ENCODE assay signal across 9 cellular contexts in genomic region chr16:77992381-77992780, GRCh38. TPM values are rescaled to one million over a fixed set of nuclear protein-coding genes. Genes with fewer than 3 reads are reported as not detected.
DNase-seq lines count a peak whose midpoint lies in the region; ATAC-seq, FAIRE-seq and TF ChIP-seq lines count a peak whose summit lies in the region.
"Not testable (repeated sequence)": the region's sequence is repeated elsewhere in the genome, so short reads cannot be mapped to it uniquely, and the experiment has no call there.
"Had no signal": no experiment of that assay in that cellular context is flagged by ENCODE, and none has a peak within 500 bp of the region (broad histone marks: within the 10 kb centered on the region; RNA-seq: fewer than 3 reads in every experiment).

No MANE protein-coding gene starts in this region.

- not testable (repeated sequence) for H3K9me3 ChIP-seq in Karpas-422 (ENCODE audit: low read length); H1 (ENCODE audit: insufficient read depth in 2 of 2, low read depth in 1 of 2, low read length in 1 of 2); mesenchymal stem cell (ENCODE audit: control insufficient read depth, low read length); smooth muscle cell (replicated peaks; ENCODE audit: low read depth)

- H3K27ac ChIP-seq in GM23338 (ENCODE audit: low read depth) (peak overlapping the region; percentile 76), H1 (ENCODE audit: low read depth, low read length) (peak overlapping the region; percentile 77; the same call in 1 of the 2 replicates), smooth muscle cell (ENCODE audit: low read depth) (peak overlapping the region; percentile 97)
- H3K27ac ChIP-seq in Karpas-422 (ENCODE audit: low read length); mesenchymal stem cell (ENCODE audit: low read length, poor library complexity, severe bottlenecking): not testable (repeated sequence)

- H3K36me3 Mint-ChIP-seq in GM23338 (ENCODE audit: low read depth) (peaks cover 63% of the 10 kb centered on the region), WTC11 (peaks cover 29% of the 10 kb centered on the region)

- H3F3A ChIP-seq in GM23338 (replicated peaks; ENCODE audit: low read depth), result not testable (repeated sequence)
- H3F3A ChIP-seq in smooth muscle cell (ENCODE audit: low read depth), result peaks cover 23% of the 10 kb centered on the region

- H4K5ac ChIP-seq in H1 (ENCODE audit: insufficient read length, low read depth, low read length), result not testable (repeated sequence)

- H3K14ac ChIP-seq in H1 (ENCODE audit: insufficient read length); mesenchymal stem cell (ENCODE audit: low read length in 2 of 2): not testable (repeated sequence)

- not testable (repeated sequence) for H4K91ac ChIP-seq in H1 (replicated peaks; ENCODE audit: insufficient read length, low read length); mesenchymal stem cell (ENCODE audit: low read length)

- H3K9me2 ChIP-seq in GM23338 (ENCODE audit: insufficient read depth); Karpas-422 (replicated peaks; ENCODE audit: insufficient read depth, low read length): not testable (repeated sequence)

- H2BK5ac ChIP-seq in H1 (ENCODE audit: low read depth, low read length), result peak overlapping the region; percentile 99; the same call in 1 of the 2 replicates
- not testable (repeated sequence) for H2BK5ac ChIP-seq in mesenchymal stem cell (ENCODE audit: low read depth, low read length, poor library complexity, severe bottlenecking)

- H3K4me2 ChIP-seq in GM23338; mesenchymal stem cell (ENCODE audit: low read length, poor library complexity, severe bottlenecking): not testable (repeated sequence)
- peak overlapping the region; percentile 32 for H3K4me2 ChIP-seq in Karpas-422 (ENCODE audit: low read depth, low read length, poor library complexity, severe bottlenecking)
- peak overlapping the region; percentile 21 to 54; a peak in 2 of 4 replicates for H3K4me2 ChIP-seq in H1 (ENCODE audit: insufficient read depth in 1 of 2, low read depth in 2 of 2, low read length in 2 of 2)
- H3K4me2 ChIP-seq in smooth muscle cell, result peak overlapping the region; percentile 82

- H2BK15ac ChIP-seq in H1 (ENCODE audit: low read length); mesenchymal stem cell (ENCODE audit: low read depth, poor library complexity, severe bottlenecking): not testable (repeated sequence)

- FAIRE-seq in H1 (lab: Jason Lieb, UNC), result not testable (repeated sequence)

- not testable (repeated sequence) for H3K79me1 ChIP-seq in H1 (ENCODE audit: low read depth, low read length); mesenchymal stem cell (replicated peaks; ENCODE audit: low read length, poor library complexity, severe bottlenecking)

- H3K4me1 ChIP-seq in GM23338 (ENCODE audit: insufficient read depth), result peaks cover 17% of the 10 kb centered on the region
- H3K4me1 ChIP-seq in Karpas-422 (ENCODE audit: low read length), result peaks cover 23% of the 10 kb centered on the region
- H3K4me1 ChIP-seq in H1 (replicated peaks in 1 of 4; ENCODE audit: control insufficient read depth in 3 of 4, insufficient read depth in 4 of 4, low read length in 3 of 4), result peaks cover 4 to 22% (median 15%) of the 10 kb centered on the region in 4 experiments; a peak in 6 of 7 replicates
- not testable (repeated sequence) for H3K4me1 ChIP-seq in mesenchymal stem cell (ENCODE audit: control insufficient read depth, insufficient read depth, low read depth, low read length)
- peaks cover 41% of the 10 kb centered on the region for H3K4me1 ChIP-seq in smooth muscle cell (ENCODE audit: low read depth)

- not testable (repeated sequence) for H2AFZ ChIP-seq in GM23338; Karpas-422 (ENCODE audit: low read length); H1 (ENCODE audit: low read length); mesenchymal stem cell (ENCODE audit: low read depth, low read length); smooth muscle cell (ENCODE audit: low read depth)

- H3K4ac ChIP-seq in H1 (replicated peaks; ENCODE audit: insufficient read length, low read depth, low read length); mesenchymal stem cell (ENCODE audit: low read depth in 1 of 2, low read length in 2 of 2): not testable (repeated sequence)

- TF ChIP-seq EP300 in H1 (IDR thresholded peaks at IDR 0.05; ENCODE audit: borderline replicate concordance in 1 of 2, low read depth in 2 of 2, low read length in 2 of 2), result peak in 1 of 2 experiments; percentile 73; a peak in 1 of 3 replicates

- H2BK20ac ChIP-seq in H1 (ENCODE audit: low read length), result not testable (repeated sequence)

- H3K4me1 Mint-ChIP-seq in GM23338 (peaks cover 30% of the 10 kb centered on the region), WTC11 (peaks cover 61% of the 10 kb centered on the region)

- H4K8ac ChIP-seq in H1 (ENCODE audit: extremely low read depth, insufficient read depth, low read length); mesenchymal stem cell (ENCODE audit: low read length): not testable (repeated sequence)

- H3K27me3 ChIP-seq in GM23338 (ENCODE audit: insufficient read depth); Karpas-422 (ENCODE audit: low read length); H1 (replicated peaks in 1 of 4; ENCODE audit: control insufficient read depth in 3 of 4, extremely low read depth in 1 of 4, insufficient read depth in 3 of 4, low read length in 3 of 4); mesenchymal stem cell (ENCODE audit: control insufficient read depth in 1 of 2, insufficient read depth in 1 of 2, low read length in 2 of 2); smooth muscle cell (ENCODE audit: low read depth): not testable (repeated sequence)

- not testable (repeated sequence) for H3K4me3 Mint-ChIP-seq in GM23338
- H3K4me3 Mint-ChIP-seq in WTC11, result peak overlapping the region; percentile 15; the same call in 1 of the 2 replicates

- not testable (repeated sequence) for H3K56ac ChIP-seq in H1 (replicated peaks; ENCODE audit: insufficient read length, low read depth, low read length)

- not testable (repeated sequence) for H3K4me3 ChIP-seq in GM23338; Karpas-422 (ENCODE audit: low read length); mesenchymal stem cell (ENCODE audit: insufficient read depth in 1 of 2, low read depth in 1 of 2, low read length in 2 of 2); smooth muscle cell
- peak overlapping the region in 1 of 4 experiments; percentile 28; a peak in 1 of 8 replicates for H3K4me3 ChIP-seq in H1 (ENCODE audit: extremely low read depth in 1 of 4, insufficient read depth in 2 of 4, low read depth in 3 of 4, low read length in 4 of 4)

- TF ChIP-seq CTCF in GM23338 (conservative IDR thresholded peaks at IDR 0.05; ENCODE audit: low read depth in 2 of 2); WTC11 (IDR thresholded peaks at IDR 0.05); H1 (IDR thresholded peaks at IDR 0.05; ENCODE audit: control extremely low read depth in 1 of 3, insufficient read depth in 1 of 3, low read depth in 1 of 3, low read length in 3 of 3); smooth muscle cell (IDR thresholded peaks at IDR 0.05; ENCODE audit: borderline replicate concordance, insufficient read depth, poor library complexity, severe bottlenecking): not testable (repeated sequence)

- POLR2A ChIA-PET in WTC11 (lab: Charles Lee), result not testable (repeated sequence)
- POLR2A ChIA-PET in H1 (lab: Charles Lee; ENCODE audit: partially characterized antibody), result interaction anchor here (1.5 to 2.3 kb wide), 3 partner anchors 10 to 203 kb away, joined by 6 to 14 read pairs (median 7); no protein-coding TSS in a partner anchor

- H2BK12ac ChIP-seq in H1 (ENCODE audit: low read depth, low read length); mesenchymal stem cell (ENCODE audit: low read length in 2 of 2): not testable (repeated sequence)

- not testable (repeated sequence) for H3K18ac ChIP-seq in H1 (ENCODE audit: extremely low read depth, low read length); mesenchymal stem cell (ENCODE audit: low read depth in 1 of 2, low read length in 2 of 2)

- not testable (repeated sequence) for H3K9ac ChIP-seq in Karpas-422 (ENCODE audit: low read length); H1 (replicated peaks in 1 of 4; ENCODE audit: extremely low read depth in 1 of 4, low read depth in 3 of 4, low read length in 3 of 4)
- H3K9ac ChIP-seq in mesenchymal stem cell (ENCODE audit: low read length) (peak overlapping the region; percentile 87), smooth muscle cell (ENCODE audit: low read depth) (peak overlapping the region; percentile 9)

- H3K27ac Mint-ChIP-seq in GM23338, result not testable (repeated sequence)
- peak overlapping the region; percentile 90 for H3K27ac Mint-ChIP-seq in WTC11

- H3K36me3 ChIP-seq in GM23338 (ENCODE audit: insufficient read depth); Karpas-422 (ENCODE audit: insufficient read depth, low read length); H1 (ENCODE audit: control insufficient read depth in 2 of 4, insufficient read depth in 4 of 4, low read length in 3 of 4); mesenchymal stem cell (ENCODE audit: control insufficient read depth in 1 of 2, insufficient read depth in 2 of 2, low read depth in 1 of 2, low read length in 2 of 2); smooth muscle cell (ENCODE audit: low read depth): not testable (repeated sequence)

- not testable (repeated sequence) for H3K79me2 ChIP-seq in GM23338 (replicated peaks; ENCODE audit: insufficient read depth); Karpas-422 (ENCODE audit: low read length); H1 (ENCODE audit: control insufficient read depth in 1 of 2, insufficient read depth in 2 of 2, low read length in 2 of 2); smooth muscle cell (ENCODE audit: low read depth)

- H4K20me1 ChIP-seq in GM23338 (replicated peaks; ENCODE audit: insufficient read depth); Karpas-422 (ENCODE audit: insufficient read depth, low read depth, low read length); H1 (replicated peaks in 1 of 2; ENCODE audit: control insufficient read depth in 1 of 2, insufficient read depth in 2 of 2, low read length in 2 of 2); smooth muscle cell (ENCODE audit: low read depth): not testable (repeated sequence)

- not testable (repeated sequence) for H3K23ac ChIP-seq in H1 (ENCODE audit: insufficient read length); mesenchymal stem cell (ENCODE audit: low read length in 2 of 2)

- CTCF ChIA-PET in WTC11 (lab: Charles Lee), result interaction anchor here (0.7 to 3.9 kb wide), 10 partner anchors 9 to 107 kb away, joined by 3 to 38 read pairs (median 4); partner anchors contain the start of gene WWOX
- CTCF ChIA-PET in H1 (lab: Charles Lee; ENCODE audit: partially characterized antibody), result interaction anchor here (0.7 to 4.4 kb wide), 8 partner anchors 11 to 316 kb away, joined by 3 to 33 read pairs (median 4); partner anchors contain the start of genes NUDT7 and WWOX

- H3K23me2 ChIP-seq in H1 (ENCODE audit: low read depth, low read length), result not testable (repeated sequence)

- peaks cover 72% of the 10 kb centered on the region for H3K9me3 Mint-ChIP-seq in GM23338
- peaks cover 30% of the 10 kb centered on the region for H3K9me3 Mint-ChIP-seq in WTC11

- peak; percentile 77 for DNase-seq in GM23338 (ENCODE audit: low spot score)
- DNase-seq in Karpas-422; WTC11 (ENCODE audit: low spot score); H1 (ENCODE audit: low read depth in 1 of 2, low spot score in 2 of 2); mesenchymal stem cell; smooth muscle cell (lab: John Stamatoyannopoulos, UW; ENCODE audit: unreplicated experiment): not testable (repeated sequence)
- DNase-seq in iPS DF 19.7 (ENCODE audit: low read depth, low spot score), result peak; percentile 74

- not testable (repeated sequence) for TF ChIP-seq POLR2A in H1 (IDR thresholded peaks at IDR 0.05; ENCODE audit: control extremely low read depth in 1 of 2, low read depth in 2 of 2, low read length in 2 of 2)

- not testable (repeated sequence) for H3K27me3 Mint-ChIP-seq in GM23338 (ENCODE audit: insufficient read depth, low read depth, poor library complexity)
- H3K27me3 Mint-ChIP-seq in WTC11 (ENCODE audit: low read depth), result peaks cover 11% of the 10 kb centered on the region

- H2BK120ac ChIP-seq in H1 (replicated peaks; ENCODE audit: low read depth, low read length); mesenchymal stem cell (ENCODE audit: low read depth, low read length): not testable (repeated sequence)

- ATAC-seq in GM23338 (peak; percentile 81), WTC11 (peak; percentile 29)

- WGBS in H1 (ENCODE audit: extremely low coverage in 1 of 2, insufficient coverage in 1 of 2, insufficient read length in 1 of 2, insufficient replicate concordance in 2 of 2, low coverage in 1 of 2, low lambda C conversion rate in 2 of 2, missing lambda C conversion rate in 1 of 2), 2 experiments, result 0% methylated on average over 2 of the region's 2 CpGs; no CpG with 5 or more reads in 1 of the 2 experiments
- 21% methylated on average over 2 of the region's 2 CpGs for WGBS in mesenchymal stem cell
- 14% methylated on average over 2 of the region's 2 CpGs for WGBS in smooth muscle cell (ENCODE audit: low lambda C conversion rate)

- TF ChIP-seq RAD21 in H1 (IDR thresholded peaks at IDR 0.05 in 1 of 2, conservative IDR thresholded peaks at IDR 0.05 in 1 of 2; ENCODE audit: low read depth in 2 of 2, low read length in 2 of 2), result not testable (repeated sequence)

- not testable (repeated sequence) for H2AK5ac ChIP-seq in H1 (ENCODE audit: low read depth, low read length); mesenchymal stem cell (ENCODE audit: low read length, severe bottlenecking)

RNA-seq across cellular contexts. Expression of gene CLEC3A, which starts 30.0 kb away (rescaled TPM):
- not detected in 2 replicates for total RNA-seq in GM23338 (2014; rRNA removed; shearing (Covaris generic))
- polyA plus RNA-seq in GM23338 (2016; fragmentation: Nextera tagmentation; extraction: Ambion mirVana) (not detected in 2 replicates), H1 (2011; rRNA removed) (not detected in 2 replicates), smooth muscle cell (0.78 and 3.0 TPM in 2 replicates)
- 0.47 TPM in 1 of 2 replicates, not detected in the other for total RNA-seq in Karpas-422 (2014; rRNA removed; shearing (Covaris generic); ENCODE audit: low replicate concordance)
- total RNA-seq in WTC11 (2021) (not detected in 3 replicates), smooth muscle cell (1.2 and 3.5 TPM in 2 replicates)
- total RNA-seq in H1 (2021; fragmentation: NEBNext Ultra II Directional; extraction: Animal tissue kit (Norgen Biotek cat#: 25700)), result not detected in 2 replicates
- polyA plus RNA-seq in H1 (2011; cell fraction: cytosol; rRNA removed), result not detected
- polyA plus RNA-seq in H1 (2011; cell fraction: nucleus; rRNA removed), result 0.17 TPM
- not detected in 4 replicates for polyA plus RNA-seq in H1 (2012, experiment 1 of 2)
- polyA plus RNA-seq in H1 (2012, experiment 2 of 2), result not detected
- 0.06 TPM for polyA plus RNA-seq in H1 (2013, experiment 1 of 2)
- polyA plus RNA-seq in H1 (2013, experiment 2 of 2), result not detected
- not detected in 2 replicates for polyA minus RNA-seq in H1 (2011; rRNA and poly(A)+ RNA removed)
- polyA minus RNA-seq in H1 (2011; cell fraction: cytosol; rRNA and poly(A)+ RNA removed), result not detected
- not detected for polyA minus RNA-seq in H1 (2011; cell fraction: nucleus; rRNA and poly(A)+ RNA removed)
- 0.44 TPM for polyA plus RNA-seq in mesenchymal stem cell (2013, experiment 1 of 2)
- polyA plus RNA-seq in mesenchymal stem cell (2013, experiment 2 of 2), result 0.34 TPM
- total RNA-seq: CD8-positive, alpha-beta memory T cell; IMR-90 had no signal
- polyA plus RNA-seq: CD8-positive, alpha-beta memory T cell; IMR-90 had no signal
